7 cellular contexts compared by ENCODE assay signal in the genomic region with DNA sequence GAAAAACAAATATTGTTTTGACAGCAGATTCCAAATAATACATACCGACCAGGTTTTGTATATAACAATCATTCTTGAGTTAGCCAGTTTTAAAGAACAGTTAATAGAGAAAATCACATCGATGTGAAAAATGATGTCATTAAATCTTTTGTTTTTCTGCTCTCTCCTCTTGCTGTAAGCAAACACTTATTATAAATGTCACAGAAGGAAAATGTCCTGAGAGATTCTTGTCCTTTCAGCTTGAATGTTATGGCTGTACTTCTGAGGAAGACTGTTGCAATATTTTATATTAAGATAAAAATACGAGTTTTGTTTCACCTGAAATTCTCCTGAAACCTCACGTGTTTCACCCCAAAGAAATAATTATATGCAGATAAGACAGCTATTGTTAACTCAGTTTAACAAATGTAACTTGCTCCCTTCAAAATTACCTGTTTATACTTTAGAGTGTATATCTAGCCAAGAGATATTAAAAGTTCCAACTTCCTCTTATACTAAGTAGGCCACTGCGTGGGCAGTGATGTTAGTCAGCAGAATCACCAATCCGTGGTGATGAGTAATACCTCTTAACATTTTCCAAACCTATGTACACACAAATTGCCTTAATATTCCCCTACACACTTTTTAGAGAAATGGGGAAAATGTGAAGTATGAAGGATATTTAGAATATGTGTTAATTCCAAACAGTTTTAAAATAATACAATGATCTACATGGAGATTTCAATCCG.
A peak's percentile ranks its signal among the peaks of the same experiment; 100 is the strongest.
DNase-seq lines count a peak whose midpoint lies in the region; ATAC-seq and TF ChIP-seq lines count a peak whose summit lies in the region.

No MANE protein-coding gene starts in this region.

- H3K9me3 ChIP-seq in CD8-positive, alpha-beta memory T cell (ENCODE audit: low read length), result no peaks in the 10 kb centered on the region

- TF ChIP-seq CTCF in cardiac fibroblast (IDR thresholded peaks at IDR 0.05; ENCODE audit: low read depth, low read length) (no peak), nephron progenitor cell (IDR thresholded peaks at IDR 0.05) (no peak)

- TF ChIP-seq RAD21 in Ishikawa (IDR thresholded peaks at IDR 0.05; ENCODE audit: low read depth), result no peak

- peak; percentile 70 for ATAC-seq in GM18909 (IDR thresholded peaks at IDR 0.05; ENCODE audit: poor library complexity, unreplicated experiment)
- ATAC-seq in sciatic nerve, result peak; percentile 45

- no peak for TF ChIP-seq EP300 in Ishikawa (IDR thresholded peaks at IDR 0.05; ENCODE audit: borderline replicate concordance)

- no peaks in the 10 kb centered on the region for H3K4me1 Mint-ChIP-seq in nephron progenitor cell
- H3K4me1 Mint-ChIP-seq in CD8-positive, alpha-beta memory T cell, result no peaks in the 10 kb centered on the region

- H3K4me3 ChIP-seq in cardiac fibroblast (replicated peaks in 1 of 2; ENCODE audit: low read depth in 2 of 2, low read length in 2 of 2), result no peak overlapping the region
- H3K4me3 ChIP-seq in CD8-positive, alpha-beta memory T cell (ENCODE audit: low read length), result no peak overlapping the region

- no peaks in the 10 kb centered on the region for H3K36me3 ChIP-seq in CD8-positive, alpha-beta memory T cell (ENCODE audit: insufficient read depth, low read length)

- no peaks in the 10 kb centered on the region for H3K27me3 ChIP-seq in CD8-positive, alpha-beta memory T cell (ENCODE audit: insufficient read depth, low read length, poor library complexity, severe bottlenecking)

- no peak overlapping the region for H3K4me3 Mint-ChIP-seq in nephron progenitor cell
- H3K4me3 Mint-ChIP-seq in CD8-positive, alpha-beta memory T cell, result no peak overlapping the region

- POLR2A ChIA-PET in CD8-positive, alpha-beta memory T cell (lab: Charles Lee), result no interaction called here

- peaks cover 13% of the 10 kb centered on the region for H3K9me3 Mint-ChIP-seq in nephron progenitor cell
- peaks cover 0 to 2% (median 0%) of the 10 kb centered on the region in 5 donors for H3K9me3 Mint-ChIP-seq in CD8-positive, alpha-beta memory T cell

- H3K27me3 Mint-ChIP-seq in nephron progenitor cell (ENCODE audit: low read depth, poor library complexity), result no peaks in the 10 kb centered on the region
- peaks cover 0 to 2% of the 10 kb centered on the region in 2 donors for H3K27me3 Mint-ChIP-seq in CD8-positive, alpha-beta memory T cell

- no peaks in the 10 kb centered on the region for H3K36me3 Mint-ChIP-seq in nephron progenitor cell (ENCODE audit: low read depth)
- no peaks in the 10 kb centered on the region for H3K36me3 Mint-ChIP-seq in CD8-positive, alpha-beta memory T cell

- intact Hi-C loops in sciatic nerve (cut with DNase I), result no loop called here

- DNase-seq in cardiac fibroblast (ENCODE audit: low read depth in 2 of 2), result peak; percentile 86 to 94
- DNase-seq in sciatic nerve (ENCODE audit: low spot score), result no peak
- no peak for DNase-seq in nephron progenitor cell
- DNase-seq in NCI-H187 (lab: John Stamatoyannopoulos, UW), result no peak
- DNase-seq in CD8-positive, alpha-beta memory T cell, result no peak

- CTCF ChIA-PET in CD8-positive, alpha-beta memory T cell (lab: Charles Lee), result no interaction called here

- no peaks in the 10 kb centered on the region for H3K4me1 ChIP-seq in CD8-positive, alpha-beta memory T cell (ENCODE audit: insufficient read depth, low read length)

- no peak overlapping the region for H3K27ac ChIP-seq in CD8-positive, alpha-beta memory T cell (ENCODE audit: low read depth, low read length)

- no peak overlapping the region for H3K27ac Mint-ChIP-seq in nephron progenitor cell
- no peak overlapping the region for H3K27ac Mint-ChIP-seq in CD8-positive, alpha-beta memory T cell

TF ChIP-seq in Ishikawa, 13 proteins besides CTCF, POLR2A, EP300 and RAD21:
- TF ChIP-seq TCF12 (IDR thresholded peaks at IDR 0.05; ENCODE audit: low read depth), result no peak
- TF ChIP-seq, protein P1, sequence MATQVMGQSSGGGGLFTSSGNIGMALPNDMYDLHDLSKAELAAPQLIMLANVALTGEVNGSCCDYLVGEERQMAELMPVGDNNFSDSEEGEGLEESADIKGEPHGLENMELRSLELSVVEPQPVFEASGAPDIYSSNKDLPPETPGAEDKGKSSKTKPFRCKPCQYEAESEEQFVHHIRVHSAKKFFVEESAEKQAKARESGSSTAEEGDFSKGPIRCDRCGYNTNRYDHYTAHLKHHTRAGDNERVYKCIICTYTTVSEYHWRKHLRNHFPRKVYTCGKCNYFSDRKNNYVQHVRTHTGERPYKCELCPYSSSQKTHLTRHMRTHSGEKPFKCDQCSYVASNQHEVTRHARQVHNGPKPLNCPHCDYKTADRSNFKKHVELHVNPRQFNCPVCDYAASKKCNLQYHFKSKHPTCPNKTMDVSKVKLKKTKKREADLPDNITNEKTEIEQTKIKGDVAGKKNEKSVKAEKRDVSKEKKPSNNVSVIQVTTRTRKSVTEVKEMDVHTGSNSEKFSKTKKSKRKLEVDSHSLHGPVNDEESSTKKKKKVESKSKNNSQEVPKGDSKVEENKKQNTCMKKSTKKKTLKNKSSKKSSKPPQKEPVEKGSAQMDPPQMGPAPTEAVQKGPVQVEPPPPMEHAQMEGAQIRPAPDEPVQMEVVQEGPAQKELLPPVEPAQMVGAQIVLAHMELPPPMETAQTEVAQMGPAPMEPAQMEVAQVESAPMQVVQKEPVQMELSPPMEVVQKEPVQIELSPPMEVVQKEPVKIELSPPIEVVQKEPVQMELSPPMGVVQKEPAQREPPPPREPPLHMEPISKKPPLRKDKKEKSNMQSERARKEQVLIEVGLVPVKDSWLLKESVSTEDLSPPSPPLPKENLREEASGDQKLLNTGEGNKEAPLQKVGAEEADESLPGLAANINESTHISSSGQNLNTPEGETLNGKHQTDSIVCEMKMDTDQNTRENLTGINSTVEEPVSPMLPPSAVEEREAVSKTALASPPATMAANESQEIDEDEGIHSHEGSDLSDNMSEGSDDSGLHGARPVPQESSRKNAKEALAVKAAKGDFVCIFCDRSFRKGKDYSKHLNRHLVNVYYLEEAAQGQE (IDR thresholded peaks at IDR 0.05; ENCODE audit: low read depth), result no peak
- no peak for TF ChIP-seq FOXM1 (IDR thresholded peaks at IDR 0.05; ENCODE audit: borderline replicate concordance, low read depth)
- TF ChIP-seq, protein P2, sequence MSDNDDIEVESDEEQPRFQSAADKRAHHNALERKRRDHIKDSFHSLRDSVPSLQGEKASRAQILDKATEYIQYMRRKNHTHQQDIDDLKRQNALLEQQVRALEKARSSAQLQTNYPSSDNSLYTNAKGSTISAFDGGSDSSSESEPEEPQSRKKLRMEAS (IDR thresholded peaks at IDR 0.05), result no peak
- TF ChIP-seq EGR1 (IDR thresholded peaks at IDR 0.05), result peak; percentile 80

Comparison
In these comparisons a context has a peak if more than half of its experiments do, and no peak if none do; other contexts are left out.
1. DNase-seq: peak in cardiac fibroblast (2 of 2); none in sciatic nerve (single experiment), nephron progenitor cell (single experiment), NCI-H187 (0 of 2) and CD8-positive, alpha-beta memory T cell (0 of 5).